8 cellular contexts compared by ENCODE assay signal in the genomic region with DNA sequence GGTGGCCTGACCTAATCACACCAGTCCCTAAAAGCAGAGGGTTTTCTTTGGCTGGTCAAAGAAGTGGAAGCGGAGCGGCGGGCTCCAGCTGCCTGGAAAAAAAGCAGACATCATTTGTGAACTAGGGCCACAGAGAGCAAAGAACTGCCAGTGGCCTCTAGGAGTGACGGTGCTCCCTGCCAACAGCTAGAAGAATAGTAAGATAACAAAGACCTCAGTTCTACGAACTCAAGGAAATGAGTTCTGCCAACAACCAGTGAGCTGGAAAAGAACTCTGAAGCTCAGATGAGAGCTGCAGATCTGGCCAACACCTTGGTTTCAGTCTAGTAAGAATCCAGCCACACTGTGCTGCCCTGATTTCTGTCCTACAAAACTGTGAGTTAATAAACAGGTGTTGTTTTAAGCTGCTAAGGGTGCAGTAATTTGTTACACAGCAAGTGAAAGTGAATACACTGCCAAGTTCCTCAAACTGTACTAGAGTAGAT.
DNase-seq lines count a peak whose midpoint lies in the region; ATAC-seq and TF ChIP-seq lines count a peak whose summit lies in the region.

No MANE protein-coding gene starts in this region.

- TF ChIP-seq EP300 in transverse colon (IDR thresholded peaks at IDR 0.05; ENCODE audit: low read depth), result no peak

- POLR2A ChIA-PET in activated CD4-positive, alpha-beta T cell treated with anti-CD3 and anti-CD28 coated beads for 36 hours (lab: Charles Lee), result no interaction called here

- no peak overlapping the region for H3K4me3 ChIP-seq in transverse colon

- no peaks in the 10 kb centered on the region for H3K9me3 ChIP-seq in transverse colon

- H3K27me3 Mint-ChIP-seq in activated CD4-positive, alpha-beta T cell treated with anti-CD3 and anti-CD28 coated beads for 36 hours, result no peaks in the 10 kb centered on the region
- H3K27me3 Mint-ChIP-seq in activated T-helper 17 cell treated with anti-CD3 and anti-CD28 coated beads, Interleukin-2, amount 50 U/mL, for 72 hours, result no peaks in the 10 kb centered on the region
- H3K27me3 Mint-ChIP-seq in memory B cell, result no peaks in the 10 kb centered on the region

- peaks cover 6 to 24% (median 13%) of the 10 kb centered on the region in 4 donors for H3K4me1 ChIP-seq in transverse colon

- no peaks in the 10 kb centered on the region for H3K27me3 ChIP-seq in transverse colon

- no peak for TF ChIP-seq POLR2A in transverse colon (IDR thresholded peaks at IDR 0.05)

- H3K27ac ChIP-seq in transverse colon, result peak overlapping the region in 1 of 4 donors; percentile 23

- intact Hi-C loops in activated CD4-positive, alpha-beta T cell treated with anti-CD3 and anti-CD28 coated beads for 36 hours (cut with DNase I, micrococcal nuclease), result no loop called here
- intact Hi-C loops in transverse colon (cut with DNase I; ENCODE audit: low total_unique reads), result no loop called here

- ATAC-seq in activated CD4-positive, alpha-beta T cell treated with anti-CD3 and anti-CD28 coated beads for 36 hours, result no peak
- peak; percentile 96 for ATAC-seq in HG03064 (IDR thresholded peaks at IDR 0.05; ENCODE audit: low read depth, unreplicated experiment)
- no peak for ATAC-seq in activated T-helper 17 cell treated with anti-CD3 and anti-CD28 coated beads, Interleukin-2, amount 50 U/mL, for 72 hours (replicated peaks)
- ATAC-seq in memory B cell (ENCODE audit: low read depth), result peak; percentile 91
- ATAC-seq in HG03097 (IDR thresholded peaks at IDR 0.05; ENCODE audit: low FRiP score, unreplicated experiment), result no peak

- peaks cover 81% of the 10 kb centered on the region for H3K4me1 Mint-ChIP-seq in activated CD4-positive, alpha-beta T cell treated with anti-CD3 and anti-CD28 coated beads for 36 hours
- peaks cover 57% of the 10 kb centered on the region for H3K4me1 Mint-ChIP-seq in activated T-helper 17 cell treated with anti-CD3 and anti-CD28 coated beads, Interleukin-2, amount 50 U/mL, for 72 hours
- peaks cover 68% of the 10 kb centered on the region for H3K4me1 Mint-ChIP-seq in memory B cell

- TF ChIP-seq CTCF in transverse colon (IDR thresholded peaks at IDR 0.05), result no peak

- 63 to 68% methylated on average over 5 of the region's 5 CpGs for WGBS in transverse colon (ENCODE audit: low coverage in 1 of 2), 2 donors

- peak overlapping the region; percentile 38 for H3K27ac Mint-ChIP-seq in activated CD4-positive, alpha-beta T cell treated with anti-CD3 and anti-CD28 coated beads for 36 hours
- peak overlapping the region; percentile 77 for H3K27ac Mint-ChIP-seq in activated T-helper 17 cell treated with anti-CD3 and anti-CD28 coated beads, Interleukin-2, amount 50 U/mL, for 72 hours
- H3K27ac Mint-ChIP-seq in memory B cell, result peak overlapping the region; percentile 97

- CTCF ChIA-PET in activated CD4-positive, alpha-beta T cell treated with anti-CD3 and anti-CD28 coated beads for 36 hours (lab: Charles Lee), result interaction anchor here (1.1 to 2.0 kb wide), 2 partner anchors 13 to 58 kb away, joined by 3 to 10 read pairs; no protein-coding TSS in a partner anchor

- peaks cover 16% of the 10 kb centered on the region for H3K36me3 Mint-ChIP-seq in activated CD4-positive, alpha-beta T cell treated with anti-CD3 and anti-CD28 coated beads for 36 hours (ENCODE audit: low read depth)
- H3K36me3 Mint-ChIP-seq in activated T-helper 17 cell treated with anti-CD3 and anti-CD28 coated beads, Interleukin-2, amount 50 U/mL, for 72 hours (ENCODE audit: low read depth), result peaks cover 4% of the 10 kb centered on the region
- H3K36me3 Mint-ChIP-seq in memory B cell, result peaks cover 5% of the 10 kb centered on the region

- H3K9me3 Mint-ChIP-seq in activated CD4-positive, alpha-beta T cell treated with anti-CD3 and anti-CD28 coated beads for 36 hours (ENCODE audit: low read depth), result peaks cover 6% of the 10 kb centered on the region
- H3K9me3 Mint-ChIP-seq in activated T-helper 17 cell treated with anti-CD3 and anti-CD28 coated beads, Interleukin-2, amount 50 U/mL, for 72 hours, result no peaks in the 10 kb centered on the region
- H3K9me3 Mint-ChIP-seq in memory B cell, result peaks cover 2% of the 10 kb centered on the region

- no peaks in the 10 kb centered on the region for H3K36me3 ChIP-seq in transverse colon

- in situ Hi-C loops in transverse colon (cut with MboI; ENCODE audit: low pct_ligation_motif_present in 1 of 4, low pct_unique_long_range_greater_than_20kb in 1 of 4, low sequenced_read_pairs in 3 of 4), result no loop called here

- DNase-seq in activated CD4-positive, alpha-beta T cell treated with anti-CD3 and anti-CD28 coated beads for 36 hours, result no peak
- no peak for DNase-seq in activated CD4-positive, alpha-beta T cell treated with anti-CD3 and anti-CD28 coated beads for 48 hours
- DNase-seq in memory B cell (ENCODE audit: low spot score in 2 of 2) (peak; percentile 20 to 25), transverse colon (no peak), amniotic stem cell (lab: John Stamatoyannopoulos, UW) (no peak)

- H3K4me3 Mint-ChIP-seq in activated CD4-positive, alpha-beta T cell treated with anti-CD3 and anti-CD28 coated beads for 36 hours, result no peak overlapping the region
- peak overlapping the region; percentile 58 for H3K4me3 Mint-ChIP-seq in activated T-helper 17 cell treated with anti-CD3 and anti-CD28 coated beads, Interleukin-2, amount 50 U/mL, for 72 hours
- H3K4me3 Mint-ChIP-seq in memory B cell, result peak overlapping the region; percentile 55

Comparison
In these comparisons a context has a peak if more than half of its experiments do, and no peak if none do; other contexts are left out.
1. ATAC-seq: peak in HG03064 (single experiment) and memory B cell (single experiment); none in activated CD4-positive, alpha-beta T cell treated with anti-CD3 and anti-CD28 coated beads for 36 hours (single experiment), activated T-helper 17 cell treated with anti-CD3 and anti-CD28 coated beads, Interleukin-2, amount 50 U/mL, for 72 hours (single experiment) and HG03097 (single experiment).
2. DNase-seq: peak in memory B cell (2 of 2); none in activated CD4-positive, alpha-beta T cell treated with anti-CD3 and anti-CD28 coated beads for 36 hours (single experiment), activated CD4-positive, alpha-beta T cell treated with anti-CD3 and anti-CD28 coated beads for 48 hours (single experiment), transverse colon (single experiment) and amniotic stem cell (single experiment).
3. H3K27ac Mint-ChIP-seq: peak in every context shown above with its lines; median percentile 97 in memory B cell; 77 in activated T-helper 17 cell treated with anti-CD3 and anti-CD28 coated beads, Interleukin-2, amount 50 U/mL, for 72 hours; 38 in activated CD4-positive, alpha-beta T cell treated with anti-CD3 and anti-CD28 coated beads for 36 hours.